Comparison of ENCODE assay signal across 8 cellular contexts in the genomic region with DNA sequence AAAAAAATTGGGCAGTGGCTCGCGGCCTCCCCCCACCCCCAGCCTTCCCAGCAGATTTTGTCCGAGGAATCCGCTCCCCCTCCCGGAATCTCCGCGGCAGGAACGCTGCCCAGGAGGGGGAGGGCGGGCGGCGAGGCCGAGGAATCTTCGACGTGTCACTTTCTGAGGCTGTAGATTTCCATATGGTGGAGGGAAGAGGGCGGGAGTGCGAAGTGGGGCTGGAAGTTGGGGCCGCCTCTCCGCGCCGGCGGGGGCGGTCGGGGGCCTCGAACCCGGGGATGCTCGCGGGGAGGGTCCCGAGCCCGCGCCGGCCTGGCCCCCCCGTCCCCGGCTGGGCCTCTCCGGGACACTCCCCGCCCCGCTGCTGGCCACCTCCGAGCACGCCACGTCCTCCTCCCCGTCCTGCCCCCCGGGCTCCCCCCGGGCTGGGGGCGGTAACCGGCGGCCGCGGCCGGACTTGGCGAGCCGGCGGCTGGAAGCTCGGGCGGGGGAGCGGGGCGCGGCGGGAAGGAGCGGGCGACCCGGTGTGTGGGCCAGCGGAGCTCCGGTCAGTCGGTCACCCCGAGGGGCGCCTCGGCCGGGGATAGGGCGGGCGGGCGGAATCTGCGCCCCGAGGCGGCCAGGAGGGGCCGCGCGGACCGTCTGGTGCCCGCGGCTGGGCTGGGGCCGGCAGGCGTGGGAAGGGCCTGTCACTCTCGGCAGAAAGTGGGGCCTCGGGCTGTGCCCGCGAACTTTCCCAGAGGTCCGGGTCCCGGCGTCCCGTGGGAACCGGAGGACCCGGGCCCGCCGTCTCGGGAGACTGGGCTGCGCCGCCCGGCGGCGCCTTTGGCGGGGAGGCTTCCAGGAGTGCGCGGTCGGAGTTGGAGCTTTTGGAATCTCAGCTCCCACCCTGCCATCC. TPM values are rescaled to one million over a fixed set of nuclear protein-coding genes. Genes with fewer than 3 reads are reported as not detected.
DNase-seq lines count a peak whose midpoint lies in the region; ATAC-seq, FAIRE-seq and TF ChIP-seq lines count a peak whose summit lies in the region.

No MANE protein-coding gene starts in this region.

- H3K9ac ChIP-seq in BLaER1 treated with 17β-estradiol and CSF1 and Interleukin-3, amounts not matched to agents 10 nM and 100 nM, result peak overlapping the region; percentile 90 to 99 (median 94)

- DNase-seq in GM19239 (ENCODE audit: insufficient read length, low spot score), result peak; percentile 14
- peak; percentile 48 for DNase-seq in HS-27A (ENCODE audit: low read depth)
- peak; percentile 70 for DNase-seq in RPMI8226
- peak; percentile 82 to 92 (median 86) for DNase-seq in adrenal gland
- peak; percentile 90 for DNase-seq in Right ventricle myocardium superior
- peak; percentile 94 for DNase-seq in osteocyte (ENCODE audit: extremely low spot score, unreplicated experiment)
- DNase-seq in aorta, result peak; percentile 92 to 96

- TF ChIP-seq CTCF in adrenal gland (IDR thresholded peaks at IDR 0.05) (peak in 2 of 6 experiments; percentile 12 to 21), osteocyte (IDR thresholded peaks at IDR 0.05) (peak; percentile 45)

- H3K4me1 Mint-ChIP-seq in osteocyte (ENCODE audit: unreplicated experiment), result peaks cover 42% of the 10 kb centered on the region

- H3K27ac ChIP-seq in BLaER1 treated with 17β-estradiol and CSF1 and Interleukin-3, amounts not matched to agents 10 nM and 100 nM, result peak overlapping the region; percentile 86 to 98 (median 92)
- peak overlapping the region; percentile 93 to 99 (median 98) for H3K27ac ChIP-seq in adrenal gland
- H3K27ac ChIP-seq in aorta (ENCODE audit: low read depth in 1 of 2, low read length in 2 of 2), result peak overlapping the region; percentile 91 to 96

- 0 to 1% (median 1%) methylated on average over 18 to 103 of the region's 103 CpGs for WGBS in adrenal gland, 4 donors
- 1% methylated on average over 66 to 103 of the region's 103 CpGs for WGBS in aorta, 2 donors

- no peak for FAIRE-seq in GM19239 (lab: Jason Lieb, UNC)

- H3K36me3 Mint-ChIP-seq in osteocyte (ENCODE audit: unreplicated experiment), result peaks cover 7% of the 10 kb centered on the region

- peaks cover 23 to 57% (median 34%) of the 10 kb centered on the region in 10 experiments for H3K4me1 ChIP-seq in BLaER1 treated with 17β-estradiol and CSF1 and Interleukin-3, amounts not matched to agents 10 nM and 100 nM
- H3K4me1 ChIP-seq in adrenal gland (replicated peaks in 1 of 2) (peaks cover 10 to 46% of the 10 kb centered on the region in 2 donors), aorta (ENCODE audit: control insufficient read depth in 1 of 2, insufficient read depth in 2 of 2, low read length in 2 of 2) (no peaks in the 10 kb centered on the region)

- ATAC-seq in Right ventricle myocardium superior (ENCODE audit: poor library complexity) (peak; percentile 88), aorta (ENCODE audit: low FRiP score) (peak; percentile 91)

- peak overlapping the region; percentile 75 to 94 (median 86) for H3K4me2 ChIP-seq in BLaER1 treated with 17β-estradiol and CSF1 and Interleukin-3, amounts not matched to agents 10 nM and 100 nM

- intact Hi-C loops in adrenal gland (cut with DNase I) (no loop called here), Right ventricle myocardium superior (cut with DNase I) (loop anchor here (5.0 to 10.0 kb wide), 3 partner anchors 114 to 292 kb away; no protein-coding TSS in a partner anchor), aorta (cut with DNase I) (loop anchor here (1.0 to 10.0 kb wide), 8 partner anchors 47 to 292 kb away; no protein-coding TSS in a partner anchor)

- no peaks in the 10 kb centered on the region for H3K9me3 Mint-ChIP-seq in osteocyte (ENCODE audit: unreplicated experiment)

- no peaks in the 10 kb centered on the region for H3K27me3 ChIP-seq in BLaER1 treated with 17β-estradiol and CSF1 and Interleukin-3, amounts not matched to agents 10 nM and 100 nM
- H3K27me3 ChIP-seq in adrenal gland, result no peaks in the 10 kb centered on the region
- H3K27me3 ChIP-seq in aorta (ENCODE audit: control insufficient read depth in 1 of 2, insufficient read depth in 2 of 2, low read length in 1 of 2), result no peaks in the 10 kb centered on the region

- peak; percentile 52 to 73 for TF ChIP-seq POLR2A in adrenal gland (IDR thresholded peaks at IDR 0.05)

- H3K27me3 Mint-ChIP-seq in osteocyte (ENCODE audit: unreplicated experiment), result no peaks in the 10 kb centered on the region

- peak overlapping the region; percentile 89 to 100 (median 94) for H3K4me3 ChIP-seq in BLaER1 treated with 17β-estradiol and CSF1 and Interleukin-3, amounts not matched to agents 10 nM and 100 nM
- H3K4me3 ChIP-seq in adrenal gland (peak overlapping the region; percentile 30 to 97 (median 84)), aorta (ENCODE audit: low read length in 2 of 2) (peak overlapping the region; percentile 84 to 96)

- H3K27ac Mint-ChIP-seq in osteocyte (ENCODE audit: unreplicated experiment), result peak overlapping the region; percentile 97

- no peaks in the 10 kb centered on the region for H3K9me3 ChIP-seq in BLaER1 treated with 17β-estradiol and CSF1 and Interleukin-3, amounts not matched to agents 10 nM and 100 nM (replicated peaks in 1 of 11)
- H3K9me3 ChIP-seq in adrenal gland (replicated peaks in 1 of 3) (no peaks in the 10 kb centered on the region), aorta (ENCODE audit: control insufficient read depth, low read length) (no peaks in the 10 kb centered on the region)

- peaks cover 10 to 51% (median 40%) of the 10 kb centered on the region in 11 experiments; a peak in 19 of 22 replicates for H4K20me1 ChIP-seq in BLaER1 treated with 17β-estradiol and CSF1 and Interleukin-3, amounts not matched to agents 10 nM and 100 nM

- peaks cover 0 to 21% (median 6%) of the 10 kb centered on the region in 11 experiments; a peak in 9 of 22 replicates for H3K36me3 ChIP-seq in BLaER1 treated with 17β-estradiol and CSF1 and Interleukin-3, amounts not matched to agents 10 nM and 100 nM
- H3K36me3 ChIP-seq in adrenal gland (replicated peaks in 1 of 2), result no peaks in the 10 kb centered on the region
- no peaks in the 10 kb centered on the region for H3K36me3 ChIP-seq in aorta (ENCODE audit: control insufficient read depth in 1 of 2, insufficient read depth in 2 of 2, low read length in 1 of 2)

- peak overlapping the region; percentile 88 for H3K4me3 Mint-ChIP-seq in osteocyte (ENCODE audit: unreplicated experiment)

RNA-seq across cellular contexts. Expression of a gene that starts 0.9 kb away (rescaled TPM):
- total RNA-seq in adrenal gland (100 to 1,000 TPM in 6 of 8 donors, 10 to 100 TPM in 2; 66.6 to 228 (median 128) TPM), Right ventricle myocardium superior (56.1 TPM), osteocyte (224 and 240 TPM in 2 replicates), aorta (100 to 1,000 TPM; 223 to 239 TPM)
- polyA plus RNA-seq in adrenal gland (100 to 1,000 TPM in 1 of 3 donors, 10 to 100 TPM in 1, 1 to 10 TPM in 1; 9.9 to 124 (median 15.2) TPM), aorta (10 to 100 TPM; 12.5 to 16.5 TPM)

Comparison
In these comparisons a context has a peak if more than half of its experiments do, and no peak if none do; other contexts are left out.
1. Peak in every context shown above with its lines: DNase-seq, ATAC-seq, H3K4me3 ChIP-seq and H3K27ac ChIP-seq.
2. DNase-seq: peak in every context shown above with its lines; median percentile 94 in osteocyte; 94 in aorta; 90 in Right ventricle myocardium superior; 86 in adrenal gland; 70 in RPMI8226; 48 in HS-27A; 14 in GM19239.
3. intact Hi-C loops: an anchor here in Right ventricle myocardium superior (5.0 to 10.0 kb wide) and aorta (1.0 to 10.0 kb wide); none called in adrenal gland.